In genomic region chr5:1161832-1162229, GRCh38 we compare ENCODE assay signal across 12 cellular contexts. TPM values are rescaled to one million over a fixed set of nuclear protein-coding genes. Genes with fewer than 3 reads are reported as not detected.
DNase-seq lines count a peak whose midpoint lies in the region; ATAC-seq, FAIRE-seq and TF ChIP-seq lines count a peak whose summit lies in the region.
"Had no signal": no experiment of that assay in that cellular context is flagged by ENCODE, and none has a peak within 500 bp of the region (broad histone marks: within the 10 kb centered on the region; RNA-seq: fewer than 3 reads in every experiment).

No MANE protein-coding gene starts in this region.

- H3K9me3 ChIP-seq in body of pancreas, result peaks cover 0 to 4% (median 0%) of the 10 kb centered on the region in 3 donors
- no peaks in the 10 kb centered on the region for H3K9me3 ChIP-seq in HepG2 (ENCODE audit: low read length)
- no peaks in the 10 kb centered on the region for H3K9me3 ChIP-seq in thyroid gland
- H3K9me3 ChIP-seq in neural progenitor cell (ENCODE audit: low read depth), result no peaks in the 10 kb centered on the region

- no peak for TF ChIP-seq EP300 in HepG2 (IDR thresholded peaks at IDR 0.05; ENCODE audit: low read depth in 2 of 2, low read length in 2 of 2)
- no peak for TF ChIP-seq EP300 in HepG2 (CRISPR knock-in tag; IDR thresholded peaks at IDR 0.05; ENCODE audit: borderline replicate concordance)

- no peaks in the 10 kb centered on the region for H4K20me1 ChIP-seq in HepG2 (ENCODE audit: insufficient read depth, low read length)
- H4K20me1 ChIP-seq in neural progenitor cell (ENCODE audit: low read depth), result no peaks in the 10 kb centered on the region

- H3K27me3 ChIP-seq in body of pancreas (no peaks in the 10 kb centered on the region), HepG2 (ENCODE audit: control insufficient read depth in 1 of 2, insufficient read depth in 2 of 2, low read length in 2 of 2) (peaks cover 9 to 53% of the 10 kb centered on the region in 2 experiments; a peak in 4 of 5 replicates), thyroid gland (no peaks in the 10 kb centered on the region), neural progenitor cell (peaks cover 24% of the 10 kb centered on the region)

- peaks cover 16% of the 10 kb centered on the region for H3K4me1 Mint-ChIP-seq in neural progenitor cell

- intact Hi-C loops in body of pancreas (cut with DNase I) (no loop called here), HepG2 (cut with micrococcal nuclease; ENCODE audit: unreplicated experiment) (loop anchor here (2.0 kb wide), 2 partner anchors 19 to 55 kb away; no protein-coding TSS in a partner anchor), thyroid gland (cut with DNase I) (no loop called here)

- no peak for TF ChIP-seq POLR2A in body of pancreas (IDR thresholded peaks at IDR 0.05)
- no peak for TF ChIP-seq POLR2A in HepG2 (IDR thresholded peaks at IDR 0.05; ENCODE audit: insufficient read depth in 1 of 2, low read depth in 2 of 2, low read length in 2 of 2)
- no peak for TF ChIP-seq POLR2A in thyroid gland (IDR thresholded peaks at IDR 0.05)

- H3K79me2 ChIP-seq in HepG2 (ENCODE audit: insufficient read depth, low read length) (no peaks in the 10 kb centered on the region), neural progenitor cell (ENCODE audit: low read depth) (no peaks in the 10 kb centered on the region)

- no peak overlapping the region for H3K4me3 Mint-ChIP-seq in neural progenitor cell
- H3K4me3 Mint-ChIP-seq: activated T-cell treated with anti-CD3 and anti-CD28 coated beads, Interleukin-2, amount 50 U/mL, for 72 hours had no signal

- no peak for TF ChIP-seq CTCF in body of pancreas (IDR thresholded peaks at IDR 0.05)
- no peak for TF ChIP-seq CTCF in HepG2 (CRISPR knock-in tag; IDR thresholded peaks at IDR 0.05)
- no peak for TF ChIP-seq CTCF in thyroid gland (IDR thresholded peaks at IDR 0.05)
- no peak for TF ChIP-seq CTCF in neural progenitor cell (IDR thresholded peaks at IDR 0.05)

- in situ Hi-C loops in HepG2 (cut with HindIII; ENCODE audit: extremely low pct_ligation_motif_present, low pct_unique_long_range_greater_than_20kb), result loop anchor here (10.0 kb wide), 1 partner anchor 237 kb away; no protein-coding TSS in a partner anchor

- no peak for TF ChIP-seq RAD21 in HepG2 (CRISPR knock-in tag; IDR thresholded peaks at IDR 0.05)

- no TSS peak for BruUV-seq in HepG2 (replicated peaks; lab: Mats Ljungman, UMichigan)

- DNase-seq in NCI-H1105 treated with DMSO at 0.1 percent for 48 hours (lab: John Stamatoyannopoulos, UW) (peak; percentile 25), body of pancreas (peak; percentile 78 to 89 (median 86)), HepG2 (ENCODE audit: low spot score) (no peak), thyroid gland (peak; percentile 90 to 92), neural progenitor cell (ENCODE audit: low spot score) (no peak)
- DNase-seq in NK-92 treated with Interleukin-12 subunit alpha and Interleukin-12 subunit beta, amount 100 ng/mL, for 24 hours (lab: John Stamatoyannopoulos, UW), result no peak
- DNase-seq: activated T-cell treated with anti-CD3 and anti-CD28 coated beads, Interleukin-2, amount 50 U/mL, for 72 hours; DMS79 treated with DMSO at 0.1 percent for 48 hours; NCI-H748 treated with DMSO at 0.1 percent for 48 hours had no signal

- peaks cover 5% of the 10 kb centered on the region for H3K36me3 Mint-ChIP-seq in neural progenitor cell

- ATAC-seq in body of pancreas, result peak; percentile 83
- ATAC-seq in HepG2, result peak; percentile 34
- ATAC-seq in HG03196 (IDR thresholded peaks at IDR 0.05; ENCODE audit: unreplicated experiment), result no peak
- ATAC-seq: activated T-cell treated with anti-CD3 and anti-CD28 coated beads, Interleukin-2, amount 50 U/mL, for 72 hours had no signal

- FAIRE-seq in HepG2 (lab: Jason Lieb, UNC), result no peak
- FAIRE-seq: GM18507 had no signal

- peak overlapping the region; percentile 59 for H3K9ac ChIP-seq in HepG2 (ENCODE audit: insufficient read depth, low read depth, low read length)
- H3K9ac ChIP-seq in neural progenitor cell, result no peak overlapping the region

- POLR2A ChIA-PET in HepG2 (lab: Yijun Ruan, JAX), result interaction anchor here (0.6 to 3.4 kb wide), 14 partner anchors 8 to 269 kb away, joined by 3 to 53 read pairs (median 6); partner anchors contain the start of genes BRD9 and TRIP13

- H3K27me3 Mint-ChIP-seq in neural progenitor cell (ENCODE audit: insufficient read depth, low read depth), result peaks cover 27% of the 10 kb centered on the region

- H3K27ac ChIP-seq in body of pancreas (peak overlapping the region; percentile 72 to 93 (median 87)), HepG2 (ENCODE audit: extremely low read length, insufficient read depth, low read length) (peak overlapping the region; percentile 28), thyroid gland (no peak overlapping the region), neural progenitor cell (no peak overlapping the region)

- WGBS in body of pancreas, 2 donors, result 25% methylated on average over 17 of the region's 19 CpGs; no CpG with 5 or more reads in 1 of the 2 donors
- 0% methylated on average over 3 of the region's 19 CpGs for WGBS in HepG2 (ENCODE audit: low lambda C conversion rate)
- 17 to 30% methylated on average over 2 to 10 of the region's 19 CpGs for WGBS in thyroid gland, 2 donors

- H3K27ac Mint-ChIP-seq in neural progenitor cell, result no peak overlapping the region
- H3K27ac Mint-ChIP-seq: activated T-cell treated with anti-CD3 and anti-CD28 coated beads, Interleukin-2, amount 50 U/mL, for 72 hours had no signal

- H3F3A ChIP-seq in neural progenitor cell (ENCODE audit: low read depth), result peaks cover 2% of the 10 kb centered on the region

- H2AFZ ChIP-seq in HepG2 (ENCODE audit: low read length) (no peak overlapping the region), neural progenitor cell (replicated peaks) (no peak overlapping the region)

- H3K36me3 ChIP-seq in body of pancreas (replicated peaks in 1 of 2; ENCODE audit: insufficient read depth in 1 of 2, low read depth in 2 of 2), result no peaks in the 10 kb centered on the region
- H3K36me3 ChIP-seq in HepG2 (replicated peaks in 1 of 2; ENCODE audit: control insufficient read depth in 1 of 2, insufficient read depth in 2 of 2, low read length in 2 of 2), result no peaks in the 10 kb centered on the region
- H3K36me3 ChIP-seq in thyroid gland, result no peaks in the 10 kb centered on the region
- no peaks in the 10 kb centered on the region for H3K36me3 ChIP-seq in neural progenitor cell

- peaks cover 7% of the 10 kb centered on the region for H3K9me3 Mint-ChIP-seq in neural progenitor cell
- H3K9me3 Mint-ChIP-seq: activated T-cell treated with anti-CD3 and anti-CD28 coated beads, Interleukin-2, amount 50 U/mL, for 72 hours had no signal

- H3K4me2 ChIP-seq in HepG2 (ENCODE audit: low read depth, low read length), result peak overlapping the region; percentile 65
- no peak overlapping the region for H3K4me2 ChIP-seq in neural progenitor cell

- no peak overlapping the region for H3K4me3 ChIP-seq in body of pancreas
- H3K4me3 ChIP-seq in HepG2 (replicated peaks in 1 of 3; ENCODE audit: insufficient read depth in 1 of 3, low read depth in 2 of 3, low read length in 3 of 3), result peak overlapping the region; percentile 16 to 59 (median 18); a peak in 5 of 6 replicates
- no peak overlapping the region for H3K4me3 ChIP-seq in thyroid gland (replicated peaks in 1 of 3)
- H3K4me3 ChIP-seq in neural progenitor cell, result no peak overlapping the region

- H3K4me1 ChIP-seq in body of pancreas (peaks cover 22% of the 10 kb centered on the region), HepG2 (ENCODE audit: insufficient read depth, low read length) (peaks cover 72% of the 10 kb centered on the region), thyroid gland (peaks cover 0 to 13% of the 10 kb centered on the region in 2 donors), neural progenitor cell (peaks cover 3% of the 10 kb centered on the region)

- CTCF ChIA-PET in HepG2 (lab: Yijun Ruan, JAX; ENCODE audit: low intra/inter-chr PET ratio, low total read pairs), result no interaction called here

RNA-seq across cellular contexts. Expression of gene SLC6A19, which starts 39.6 kb away (rescaled TPM):
- 1 to 10 TPM in 1 of 2 donors, under 1 TPM in 1; 0.66 to 1.3 TPM for total RNA-seq in body of pancreas
- 0.02 TPM in 1 of 2 replicates, not detected in the other for total RNA-seq in HepG2 (2016; rRNA removed; fragmentation: Illumina TruSeq; extraction: Trizol)
- total RNA-seq in HepG2 (2016; cell fraction: cytosol; rRNA removed; fragmentation: Illumina TruSeq; extraction: Trizol; ENCODE audit: low read depth), result not detected in 2 replicates
- total RNA-seq in HepG2 (2016; cell fraction: insoluble cytoplasmic fraction; rRNA removed; fragmentation: Illumina TruSeq; extraction: Trizol), result 0.06 TPM in 1 of 2 replicates, not detected in the other
- total RNA-seq in HepG2 (2016; cell fraction: membrane; rRNA removed; fragmentation: Illumina TruSeq; extraction: Trizol), result not detected in 2 replicates
- total RNA-seq in HepG2 (2016; cell fraction: nucleus; rRNA removed; fragmentation: Illumina TruSeq; extraction: Trizol), result not detected in 2 replicates
- polyA plus RNA-seq in HepG2 (2011; rRNA removed), result 0.01 TPM in 1 of 2 replicates, not detected in the other
- polyA plus RNA-seq in HepG2 (2011; cell fraction: cytosol; rRNA removed), result 0.01 TPM in 1 of 2 replicates, not detected in the other
- 0.06 and 0.07 TPM in 2 replicates for polyA plus RNA-seq in HepG2 (2011; cell fraction: nucleus; rRNA removed)
- not detected in 2 replicates for polyA plus RNA-seq in HepG2 (2012)
- polyA plus RNA-seq in HepG2 (2016; cell fraction: cytosol; fragmentation: Illumina TruSeq; extraction: Trizol; ENCODE audit: low read depth), result not detected in 2 replicates
- polyA plus RNA-seq in HepG2 (2016; cell fraction: insoluble cytoplasmic fraction; fragmentation: Illumina TruSeq; extraction: Trizol; ENCODE audit: low read depth), result not detected in 2 replicates
- polyA plus RNA-seq in HepG2 (2016; cell fraction: membrane; fragmentation: Illumina TruSeq; extraction: Trizol; ENCODE audit: low read depth), result not detected in 2 replicates
- polyA plus RNA-seq in HepG2 (2016; cell fraction: nucleus; fragmentation: Illumina TruSeq; extraction: Trizol; ENCODE audit: insufficient read depth, low read depth), result 0.08 TPM in 1 of 2 replicates, not detected in the other
- polyA minus RNA-seq in HepG2 (2011; rRNA and poly(A)+ RNA removed; ENCODE audit: low replicate concordance), result 0.02 and 0.12 TPM in 2 replicates
- 0.09 TPM in 1 of 2 replicates, not detected in the other for polyA minus RNA-seq in HepG2 (2011; cell fraction: cytosol; rRNA and poly(A)+ RNA removed)
- polyA minus RNA-seq in HepG2 (2011; cell fraction: nucleus; rRNA and poly(A)+ RNA removed), result not detected in 2 replicates
- total RNA-seq in thyroid gland, result not detected
- not detected in 2 replicates for total RNA-seq in neural progenitor cell (ENCODE audit: low replicate concordance)
- total RNA-seq: activated T-cell treated with anti-CD3 and anti-CD28 coated beads, Interleukin-2, amount 50 U/mL, for 72 hours; fibroblast of lung had no signal
- polyA plus RNA-seq: fibroblast of lung had no signal

RNA-seq across cellular contexts. Expression of gene SLC12A7, which starts 50.0 kb away (rescaled TPM):
- total RNA-seq in body of pancreas (10 to 100 TPM; 35.5 to 42.8 TPM), HepG2 (2016; rRNA removed; fragmentation: Illumina TruSeq; extraction: Trizol) (7.4 and 14.0 TPM in 2 replicates), thyroid gland (10 to 100 TPM; 26.1 to 41.6 (median 29.1) TPM), neural progenitor cell (ENCODE audit: low replicate concordance) (7.5 and 27.3 TPM in 2 replicates)
- total RNA-seq in HepG2 (2016; cell fraction: cytosol; rRNA removed; fragmentation: Illumina TruSeq; extraction: Trizol; ENCODE audit: low read depth), result 9.5 and 12.5 TPM in 2 replicates
- 5.2 and 15.7 TPM in 2 replicates for total RNA-seq in HepG2 (2016; cell fraction: insoluble cytoplasmic fraction; rRNA removed; fragmentation: Illumina TruSeq; extraction: Trizol)
- 6.9 and 7.7 TPM in 2 replicates for total RNA-seq in HepG2 (2016; cell fraction: membrane; rRNA removed; fragmentation: Illumina TruSeq; extraction: Trizol)
- total RNA-seq in HepG2 (2016; cell fraction: nucleus; rRNA removed; fragmentation: Illumina TruSeq; extraction: Trizol), result 21.8 and 25.8 TPM in 2 replicates
- polyA plus RNA-seq in HepG2 (2011; rRNA removed), result 18.5 and 25.6 TPM in 2 replicates
- polyA plus RNA-seq in HepG2 (2011; cell fraction: cytosol; rRNA removed), result 11.8 and 15.1 TPM in 2 replicates
- polyA plus RNA-seq in HepG2 (2011; cell fraction: nucleus; rRNA removed), result 164 and 213 TPM in 2 replicates
- polyA plus RNA-seq in HepG2 (2012), result 28.2 and 30.9 TPM in 2 replicates
- 1.4 and 1.6 TPM in 2 replicates for polyA plus RNA-seq in HepG2 (2016; cell fraction: cytosol; fragmentation: Illumina TruSeq; extraction: Trizol; ENCODE audit: low read depth)
- polyA plus RNA-seq in HepG2 (2016; cell fraction: insoluble cytoplasmic fraction; fragmentation: Illumina TruSeq; extraction: Trizol; ENCODE audit: low read depth), result 6.3 and 7.6 TPM in 2 replicates
- 3.2 and 3.7 TPM in 2 replicates for polyA plus RNA-seq in HepG2 (2016; cell fraction: membrane; fragmentation: Illumina TruSeq; extraction: Trizol; ENCODE audit: low read depth)
- polyA plus RNA-seq in HepG2 (2016; cell fraction: nucleus; fragmentation: Illumina TruSeq; extraction: Trizol; ENCODE audit: insufficient read depth, low read depth), result 88.5 and 93.5 TPM in 2 replicates
- 6.3 and 47.1 TPM in 2 replicates for polyA minus RNA-seq in HepG2 (2011; rRNA and poly(A)+ RNA removed; ENCODE audit: low replicate concordance)
- polyA minus RNA-seq in HepG2 (2011; cell fraction: cytosol; rRNA and poly(A)+ RNA removed), result 14.7 and 16.2 TPM in 2 replicates
- 40.3 and 44.4 TPM in 2 replicates for polyA minus RNA-seq in HepG2 (2011; cell fraction: nucleus; rRNA and poly(A)+ RNA removed)

Comparison
In these comparisons a context has a peak if more than half of its experiments do, and no peak if none do; other contexts are left out.
1. DNase-seq: peak in NCI-H1105 treated with DMSO at 0.1 percent for 48 hours (single experiment), body of pancreas (4 of 4) and thyroid gland (2 of 2); none in HepG2 (single experiment), neural progenitor cell (single experiment) and NK-92 treated with Interleukin-12 subunit alpha and Interleukin-12 subunit beta, amount 100 ng/mL, for 24 hours (single experiment).
2. H3K27ac ChIP-seq: peak in body of pancreas (4 of 4) and HepG2 (single experiment); none in thyroid gland (0 of 3) and neural progenitor cell (single experiment).
3. H3K4me3 ChIP-seq: peak in HepG2 (3 of 3); none in body of pancreas (0 of 2), thyroid gland (0 of 3) and neural progenitor cell (single experiment).